ENCODE assay signal across 8 cellular contexts in genomic region chr6:10746915-10747250, GRCh38. TPM values are rescaled to one million over a fixed set of nuclear protein-coding genes. Genes with fewer than 3 reads are reported as not detected.
DNase-seq lines count a peak whose midpoint lies in the region; ATAC-seq and TF ChIP-seq lines count a peak whose summit lies in the region.

No MANE protein-coding gene starts in this region.

- no peaks in the 10 kb centered on the region for H3K9me3 Mint-ChIP-seq in activated CD4-positive, alpha-beta T cell treated with anti-CD3 and anti-CD28 coated beads, Interleukin-2, amount 10 ng/mL, durations not matched to agents 7 days and 5 days
- no peaks in the 10 kb centered on the region for H3K9me3 Mint-ChIP-seq in activated naive CD8-positive, alpha-beta T cell treated with anti-CD3 and anti-CD28 coated beads, Interleukin-2, amount 50 U/mL, for 24 hours

- H3K36me3 ChIP-seq in liver (ENCODE audit: control insufficient read depth in 4 of 4, insufficient read depth in 3 of 4, low read depth in 1 of 4, low read length in 3 of 4) (peaks cover 0 to 9% (median 6%) of the 10 kb centered on the region in 4 donors), thoracic aorta (no peaks in the 10 kb centered on the region)

- CTCF ChIA-PET in activated CD4-positive, alpha-beta T cell treated with anti-CD3 and anti-CD28 coated beads, Interleukin-2, amount 10 ng/mL, durations not matched to agents 7 days and 5 days (lab: Charles Lee): interaction anchor here (1.0 to 3.3 kb wide), 3 partner anchors 26 to 55 kb away, joined by 3 to 10 read pairs (median 3); no protein-coding TSS in a partner anchor

- POLR2A ChIA-PET in activated CD4-positive, alpha-beta T cell treated with anti-CD3 and anti-CD28 coated beads, Interleukin-2, amount 10 ng/mL, durations not matched to agents 7 days and 5 days (lab: Charles Lee): no interaction called here

- no peak for DNase-seq in activated CD4-positive, alpha-beta T cell treated with anti-CD3 and anti-CD28 coated beads, Interleukin-2, amount 10 ng/mL, durations not matched to agents 7 days and 5 days
- DNase-seq in activated CD4-positive, alpha-beta T cell treated with anti-CD3 and anti-CD28 coated beads for 1 hour: no peak
- no peak for DNase-seq in activated naive CD8-positive, alpha-beta T cell treated with anti-CD3 and anti-CD28 coated beads, Interleukin-2, amount 50 U/mL, for 24 hours
- DNase-seq in thoracic aorta (ENCODE audit: low spot score) (no peak), islet precursor cell (no peak)
- DNase-seq in activated CD4-positive, alpha-beta T cell treated with anti-CD3 and anti-CD28 coated beads for 48 hours: no peak

- H3K4me1 Mint-ChIP-seq in activated CD4-positive, alpha-beta T cell treated with anti-CD3 and anti-CD28 coated beads, Interleukin-2, amount 10 ng/mL, durations not matched to agents 7 days and 5 days: peaks cover 50% of the 10 kb centered on the region
- H3K4me1 Mint-ChIP-seq in activated naive CD8-positive, alpha-beta T cell treated with anti-CD3 and anti-CD28 coated beads, Interleukin-2, amount 50 U/mL, for 24 hours: peaks cover 35% of the 10 kb centered on the region

- H3K27ac ChIP-seq in liver (ENCODE audit: low read depth in 1 of 2, low read length in 2 of 2) (peak overlapping the region in 1 of 2 donors; percentile 82), thoracic aorta (peak overlapping the region; percentile 33 to 79)

- 73% methylated on average over 9 of the region's 9 CpGs for WGBS in liver

- no peaks in the 10 kb centered on the region for H3K27me3 Mint-ChIP-seq in activated CD4-positive, alpha-beta T cell treated with anti-CD3 and anti-CD28 coated beads, Interleukin-2, amount 10 ng/mL, durations not matched to agents 7 days and 5 days
- H3K27me3 Mint-ChIP-seq in activated naive CD8-positive, alpha-beta T cell treated with anti-CD3 and anti-CD28 coated beads, Interleukin-2, amount 50 U/mL, for 24 hours: no peaks in the 10 kb centered on the region

- no peaks in the 10 kb centered on the region for H3K9me3 ChIP-seq in liver (ENCODE audit: control insufficient read depth in 4 of 4, low read length in 3 of 4)
- H3K9me3 ChIP-seq in thoracic aorta: no peaks in the 10 kb centered on the region

- H3K4me3 ChIP-seq in liver (ENCODE audit: low read depth in 1 of 3, low read length in 3 of 3) (peak overlapping the region in 2 of 3 donors; percentile 62), thoracic aorta (peak overlapping the region; percentile 99)

- peaks cover 24% of the 10 kb centered on the region for H3K36me3 Mint-ChIP-seq in activated CD4-positive, alpha-beta T cell treated with anti-CD3 and anti-CD28 coated beads, Interleukin-2, amount 10 ng/mL, durations not matched to agents 7 days and 5 days (ENCODE audit: low read depth)
- peaks cover 19% of the 10 kb centered on the region for H3K36me3 Mint-ChIP-seq in activated naive CD8-positive, alpha-beta T cell treated with anti-CD3 and anti-CD28 coated beads, Interleukin-2, amount 50 U/mL, for 24 hours (ENCODE audit: low read depth)

- no peak for ATAC-seq in activated naive CD8-positive, alpha-beta T cell treated with anti-CD3 and anti-CD28 coated beads, Interleukin-2, amount 50 U/mL, for 24 hours
- ATAC-seq in thoracic aorta (ENCODE audit: insufficient number of reproducible peaks, low FRiP score, low read depth): no peak
- ATAC-seq in GM21367 (IDR thresholded peaks at IDR 0.05; ENCODE audit: unreplicated experiment): no peak

- H3K9ac ChIP-seq in liver (ENCODE audit: low read depth in 1 of 2, low read length in 2 of 2): no peak overlapping the region

- TF ChIP-seq RAD21 in liver (IDR thresholded peaks at IDR 0.05): no peak

- H3K27me3 ChIP-seq in liver (ENCODE audit: control insufficient read depth in 4 of 4, insufficient read depth in 4 of 4, low read length in 3 of 4): no peaks in the 10 kb centered on the region
- H3K27me3 ChIP-seq in thoracic aorta (replicated peaks; ENCODE audit: insufficient read depth): no peaks in the 10 kb centered on the region

- H3K4me1 ChIP-seq in liver (ENCODE audit: control insufficient read depth in 4 of 4, insufficient read depth in 4 of 4, low read length in 3 of 4) (peaks cover 2 to 19% (median 10%) of the 10 kb centered on the region in 4 donors), thoracic aorta (ENCODE audit: control insufficient read depth in 1 of 2, low read depth in 2 of 2) (peaks cover 25 to 27% of the 10 kb centered on the region in 2 donors)

- peak overlapping the region; percentile 95 for H3K27ac Mint-ChIP-seq in activated CD4-positive, alpha-beta T cell treated with anti-CD3 and anti-CD28 coated beads, Interleukin-2, amount 10 ng/mL, durations not matched to agents 7 days and 5 days
- peak overlapping the region; percentile 96 for H3K27ac Mint-ChIP-seq in activated naive CD8-positive, alpha-beta T cell treated with anti-CD3 and anti-CD28 coated beads, Interleukin-2, amount 50 U/mL, for 24 hours

- TF ChIP-seq CTCF in liver (IDR thresholded peaks at IDR 0.05; ENCODE audit: low read depth, low read length, missing input control): no peak
- no peak for TF ChIP-seq CTCF in thoracic aorta (IDR thresholded peaks at IDR 0.05)

- peak overlapping the region; percentile 93 for H3K4me3 Mint-ChIP-seq in activated CD4-positive, alpha-beta T cell treated with anti-CD3 and anti-CD28 coated beads, Interleukin-2, amount 10 ng/mL, durations not matched to agents 7 days and 5 days
- H3K4me3 Mint-ChIP-seq in activated naive CD8-positive, alpha-beta T cell treated with anti-CD3 and anti-CD28 coated beads, Interleukin-2, amount 50 U/mL, for 24 hours: peak overlapping the region; percentile 83

TF ChIP-seq in liver, 16 proteins besides CTCF, POLR2A, EP300 and RAD21:
- TF ChIP-seq NR2F2 (IDR thresholded peaks at IDR 0.05) (no peak), SP1 (IDR thresholded peaks at IDR 0.05) (no peak), ATF3 (IDR thresholded peaks at IDR 0.05) (no peak), TAF1 (conservative IDR thresholded peaks at IDR 0.05) (no peak), MAX (IDR thresholded peaks at IDR 0.05) (no peak), RXRA (IDR thresholded peaks at IDR 0.05) (no peak), GABPA (IDR thresholded peaks at IDR 0.05 in 1 of 2, conservative IDR thresholded peaks at IDR 0.05 in 1 of 2) (no peak), HNF4A (conservative IDR thresholded peaks at IDR 0.05) (no peak), JUND (IDR thresholded peaks at IDR 0.05) (no peak), ZBTB33 (IDR thresholded peaks at IDR 0.05) (no peak), FOXA2 (IDR thresholded peaks at IDR 0.05) (no peak), YY1 (IDR thresholded peaks at IDR 0.05) (no peak), EGR1 (IDR thresholded peaks at IDR 0.05; ENCODE audit: low read depth in 2 of 2) (no peak), HNF4G (IDR thresholded peaks at IDR 0.05) (no peak)

RNA-seq across cellular contexts. Expression of gene TMEM14B, which starts 0.7 kb away (rescaled TPM):
- 10 to 100 TPM; 78.3 to 83.6 TPM for total RNA-seq in activated CD4-positive, alpha-beta T cell treated with anti-CD3 and anti-CD28 coated beads, Interleukin-2, amount 10 ng/mL, durations not matched to agents 7 days and 5 days
- total RNA-seq in liver (100 to 1,000 TPM in 1 of 2 donors, 10 to 100 TPM in 1; 30.7 to 115 TPM), thoracic aorta (10 to 100 TPM; 63.4 to 80.7 TPM)
- 100 to 1,000 TPM in 1 of 2 donors, 10 to 100 TPM in 1; 38.4 to 102 TPM for polyA plus RNA-seq in liver

RNA-seq across cellular contexts. Expression of gene TMEM14C, which starts 24.0 kb away (rescaled TPM):
- 10 to 100 TPM; 65.6 to 66.6 TPM for total RNA-seq in activated CD4-positive, alpha-beta T cell treated with anti-CD3 and anti-CD28 coated beads, Interleukin-2, amount 10 ng/mL, durations not matched to agents 7 days and 5 days
- 100 to 1,000 TPM in 1 of 2 donors, 10 to 100 TPM in 1; 36.8 to 239 TPM for total RNA-seq in liver
- 100 to 1,000 TPM in 1 of 2 donors, 10 to 100 TPM in 1; 75.4 to 114 TPM for polyA plus RNA-seq in liver
- 100 to 1,000 TPM in 1 of 2 donors, 10 to 100 TPM in 1; 72.9 to 129 TPM for total RNA-seq in thoracic aorta

RNA-seq across cellular contexts. Expression of gene PAK1IP1, which starts 52.1 kb away (rescaled TPM):
- 10 to 100 TPM; 13.4 to 15.1 TPM for total RNA-seq in activated CD4-positive, alpha-beta T cell treated with anti-CD3 and anti-CD28 coated beads, Interleukin-2, amount 10 ng/mL, durations not matched to agents 7 days and 5 days
- total RNA-seq in liver (1 to 10 TPM; 6.0 to 8.5 TPM), thoracic aorta (10 to 100 TPM in 1 of 2 donors, 1 to 10 TPM in 1; 7.3 to 19.4 TPM)
- 10 to 100 TPM in 1 of 2 donors, 1 to 10 TPM in 1; 6.9 to 10.8 TPM for polyA plus RNA-seq in liver

RNA-seq across cellular contexts. Expression of gene C6orf52, which starts 52.5 kb away (rescaled TPM):
- total RNA-seq in activated CD4-positive, alpha-beta T cell treated with anti-CD3 and anti-CD28 coated beads, Interleukin-2, amount 10 ng/mL, durations not matched to agents 7 days and 5 days: 1 to 10 TPM; 1.1 to 1.9 TPM
- total RNA-seq in liver: under 1 TPM in 1 of 2 donors, not detected in 1; 0.50 TPM
- polyA plus RNA-seq in liver: under 1 TPM; 0.33 to 0.71 TPM
- not detected for total RNA-seq in thoracic aorta
